ENCODE assay signal across 12 cellular contexts in the genomic region with DNA sequence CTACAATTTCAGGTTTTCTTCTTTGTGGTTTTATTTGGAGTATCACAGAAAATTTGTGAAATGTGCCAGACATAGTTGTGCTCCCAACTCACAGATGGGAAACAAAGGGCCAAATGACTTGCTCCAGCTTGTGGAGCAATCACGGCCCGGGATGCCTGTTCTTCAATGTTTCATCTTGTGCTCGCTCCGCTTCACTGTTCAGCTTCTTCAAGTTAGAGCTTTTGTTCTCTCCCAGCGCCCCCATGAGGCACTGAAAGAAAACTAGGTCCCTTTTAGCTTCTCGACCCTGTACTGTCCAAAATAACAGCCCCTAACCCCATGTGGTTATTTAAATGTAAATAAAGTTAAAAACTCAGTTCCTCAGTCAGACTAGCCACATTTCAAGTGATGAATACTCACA.
DNase-seq lines count a peak whose midpoint lies in the region; ATAC-seq and TF ChIP-seq lines count a peak whose summit lies in the region.
"Had no signal": no experiment of that assay in that cellular context is flagged by ENCODE, and none has a peak within 500 bp of the region (broad histone marks: within the 10 kb centered on the region; RNA-seq: fewer than 3 reads in every experiment).

No MANE protein-coding gene starts in this region.

- H3K9me1 ChIP-seq in IMR-90 (ENCODE audit: insufficient read depth, low read length), result no peaks in the 10 kb centered on the region

- no peaks in the 10 kb centered on the region for H3K36me3 Mint-ChIP-seq in Caco-2 (ENCODE audit: insufficient read depth, unreplicated experiment)
- no peaks in the 10 kb centered on the region for H3K36me3 Mint-ChIP-seq in activated naive CD4-positive, alpha-beta T cell treated with anti-CD3 and anti-CD28 coated beads, Interleukin-2, amount 50 U/mL, for 72 hours

- no peaks in the 10 kb centered on the region for H3K9me3 Mint-ChIP-seq in Caco-2 (ENCODE audit: unreplicated experiment)
- H3K9me3 Mint-ChIP-seq in activated naive CD4-positive, alpha-beta T cell treated with anti-CD3 and anti-CD28 coated beads, Interleukin-2, amount 50 U/mL, for 72 hours, result no peaks in the 10 kb centered on the region
- H3K9me3 Mint-ChIP-seq: activated T-cell treated with anti-CD3 and anti-CD28 coated beads, Interleukin-2, amount 50 U/mL, for 4 hours had no signal

- intact Hi-C loops in Caco-2 (cut with micrococcal nuclease; ENCODE audit: unreplicated experiment), result loop anchor here (1.0 kb wide), 1 partner anchor 528 kb away; no protein-coding TSS in a partner anchor
- intact Hi-C loops in IMR-90 (cut with micrococcal nuclease), result no loop called here

- H3K36me3 ChIP-seq in Caco-2 (ENCODE audit: control insufficient read depth, insufficient read depth, low read length) (no peaks in the 10 kb centered on the region), IMR-90 (ENCODE audit: control insufficient read depth, insufficient read depth, low read length) (no peaks in the 10 kb centered on the region), iPS-18a (ENCODE audit: control insufficient read depth, low read depth, low read length) (no peaks in the 10 kb centered on the region)

- H3K18ac ChIP-seq in IMR-90 (ENCODE audit: low read depth, low read length), result no peak overlapping the region

- H4K20me1 ChIP-seq in IMR-90 (ENCODE audit: insufficient read depth, low read length), result no peaks in the 10 kb centered on the region

- H3K56ac ChIP-seq in IMR-90 (ENCODE audit: extremely low read depth, insufficient read depth, low read length), result no peak overlapping the region

- H3K27me3 ChIP-seq in Caco-2 (replicated peaks; ENCODE audit: control insufficient read depth, insufficient read depth, low read length) (no peaks in the 10 kb centered on the region), IMR-90 (ENCODE audit: control insufficient read depth, insufficient read depth, low read length) (no peaks in the 10 kb centered on the region), iPS-18a (ENCODE audit: control insufficient read depth, insufficient read depth, low read length) (no peaks in the 10 kb centered on the region)

- no peak overlapping the region for H2BK15ac ChIP-seq in IMR-90 (ENCODE audit: low read depth, low read length)

- H3K14ac ChIP-seq in IMR-90 (replicated peaks; ENCODE audit: low read depth, low read length), result no peak overlapping the region

- H3K27ac Mint-ChIP-seq in Caco-2 (ENCODE audit: unreplicated experiment), result no peak overlapping the region
- H3K27ac Mint-ChIP-seq in activated naive CD4-positive, alpha-beta T cell treated with anti-CD3 and anti-CD28 coated beads, Interleukin-2, amount 50 U/mL, for 72 hours, result no peak overlapping the region

- H3K9me3 ChIP-seq in Caco-2 (no peaks in the 10 kb centered on the region), IMR-90 (ENCODE audit: control insufficient read depth, insufficient read depth, low read length) (no peaks in the 10 kb centered on the region), iPS-18a (ENCODE audit: control insufficient read depth, low read depth, low read length) (no peaks in the 10 kb centered on the region)

- no peaks in the 10 kb centered on the region for H3K79me1 ChIP-seq in IMR-90 (ENCODE audit: low read depth in 1 of 2, low read length in 2 of 2)

- H2AK9ac ChIP-seq in IMR-90 (replicated peaks; ENCODE audit: low read depth, low read length, poor library complexity), result no peak overlapping the region

- no peak overlapping the region for H2BK120ac ChIP-seq in IMR-90 (ENCODE audit: low read depth, low read length)

- H3K4me1 ChIP-seq in Caco-2 (no peaks in the 10 kb centered on the region), IMR-90 (ENCODE audit: control insufficient read depth, insufficient read depth, low read length) (no peaks in the 10 kb centered on the region), iPS-18a (ENCODE audit: control insufficient read depth, low read depth, low read length) (peaks cover 17% of the 10 kb centered on the region)

- peak in 1 of 2 experiments; percentile 40 for TF ChIP-seq CTCF in Caco-2 (IDR thresholded peaks at IDR 0.05; ENCODE audit: insufficient read depth in 1 of 2, low read depth in 1 of 2, low read length in 1 of 2, severe bottlenecking in 1 of 2, unreplicated experiment in 1 of 2)
- TF ChIP-seq CTCF in IMR-90 (conservative IDR thresholded peaks at IDR 0.05; ENCODE audit: low read depth, low read length), result peak; percentile 39

- DNase-seq in Caco-2 (peak; percentile 29 to 36), IMR-90 (peak; percentile 2), UCSD-AML1 (lab: John Stamatoyannopoulos, UW; ENCODE audit: unreplicated experiment) (peak; percentile 10)
- DNase-seq in activated naive CD4-positive, alpha-beta T cell treated with anti-CD3 and anti-CD28 coated beads, Interleukin-2, amount 50 U/mL, for 72 hours (ENCODE audit: low spot score in 2 of 2), result no peak
- DNase-seq: activated T-cell treated with anti-CD3 and anti-CD28 coated beads, Interleukin-2, amount 50 U/mL, for 4 hours; COR-L47; stimulated activated naive CD4-positive, alpha-beta T cell treated with Interleukin-2 at 50 U/mL for 16 hours had no signal

- no peak for ATAC-seq in IMR-90 (ENCODE audit: low read depth)
- no peak for ATAC-seq in HG03354 (IDR thresholded peaks at IDR 0.05; ENCODE audit: poor library complexity, severe bottlenecking, unreplicated experiment)
- ATAC-seq in activated naive CD4-positive, alpha-beta T cell treated with anti-CD3 and anti-CD28 coated beads, Interleukin-2, amount 50 U/mL, for 72 hours, result no peak
- ATAC-seq in HG03571 (IDR thresholded peaks at IDR 0.05; ENCODE audit: unreplicated experiment), result no peak
- ATAC-seq in HG03097 (IDR thresholded peaks at IDR 0.05; ENCODE audit: low FRiP score, unreplicated experiment), result no peak
- ATAC-seq: activated T-cell treated with anti-CD3 and anti-CD28 coated beads, Interleukin-2, amount 50 U/mL, for 4 hours had no signal

- 14% methylated on average over 4 of the region's 6 CpGs; no CpG with 5 or more reads in 1 of the 2 experiments for WGBS in IMR-90 (ENCODE audit: extremely low coverage in 2 of 2, insufficient read length in 1 of 2), 2 experiments

- no peak overlapping the region for H3K23ac ChIP-seq in IMR-90 (ENCODE audit: low read depth, low read length)

- no peak overlapping the region for H2BK5ac ChIP-seq in IMR-90 (ENCODE audit: low read depth, low read length, poor library complexity, severe bottlenecking)

- H2AFZ ChIP-seq in IMR-90 (replicated peaks; ENCODE audit: low read length, poor library complexity), result no peak overlapping the region

- peak; percentile 40 for TF ChIP-seq RAD21 in IMR-90 (IDR thresholded peaks at IDR 0.05; ENCODE audit: low read length)

- no peak overlapping the region for H4K5ac ChIP-seq in IMR-90 (ENCODE audit: low read depth, low read length)

- H3K4me2 ChIP-seq in IMR-90 (ENCODE audit: low read depth, low read length), result no peak overlapping the region

- TF ChIP-seq POLR2A in IMR-90 (IDR thresholded peaks at IDR 0.05; ENCODE audit: low read depth, low read length), result no peak

- peaks cover 14% of the 10 kb centered on the region for H3K27me3 Mint-ChIP-seq in Caco-2 (ENCODE audit: insufficient read depth, unreplicated experiment)

- no peaks in the 10 kb centered on the region for H3K4me1 Mint-ChIP-seq in Caco-2 (ENCODE audit: low read depth, unreplicated experiment)

- H2AK5ac ChIP-seq in IMR-90 (ENCODE audit: low read depth, low read length), result no peak overlapping the region

- H2BK20ac ChIP-seq in IMR-90 (ENCODE audit: low read depth, low read length), result no peak overlapping the region

- POLR2A ChIA-PET in Caco-2 (lab: Charles Lee) (interaction anchor here (1.1 kb wide), 1 partner anchor 228 kb away, joined by 3 read pairs; no protein-coding TSS in a partner anchor), IMR-90 (lab: Charles Lee; ENCODE audit: unreplicated experiment) (no interaction called here)

- no peak overlapping the region for H3K9ac ChIP-seq in IMR-90 (ENCODE audit: low read depth, low read length)
- no peak overlapping the region for H3K9ac ChIP-seq in iPS-18a (ENCODE audit: low read length)

- no peak overlapping the region for H3K4ac ChIP-seq in IMR-90 (ENCODE audit: low read depth, low read length)

- CTCF ChIA-PET in Caco-2 (lab: Charles Lee) (interaction anchor here (0.6 to 1.3 kb wide), 2 partner anchors 422 to 528 kb away, joined by 4 to 11 read pairs; no protein-coding TSS in a partner anchor), IMR-90 (lab: Yijun Ruan, JAX) (no interaction called here)

- BruUV-seq in Caco-2 (replicated peaks; lab: Mats Ljungman, UMichigan) (no TSS peak), IMR-90 (replicated peaks; lab: Mats Ljungman, UMichigan) (no TSS peak)

- H3K4me3 ChIP-seq in Caco-2 (ENCODE audit: low read depth, low read length), result no peak overlapping the region
- no peak overlapping the region for H3K4me3 ChIP-seq in IMR-90 (ENCODE audit: insufficient read depth, low read depth, low read length)
- H3K4me3 ChIP-seq in iPS-18a (ENCODE audit: low read length), result peak overlapping the region; percentile 27

- H4K91ac ChIP-seq in IMR-90 (ENCODE audit: insufficient read depth, low read depth, low read length), result no peak overlapping the region

- in situ Hi-C loops in IMR-90 (cut with MboI; ENCODE audit: low sequenced_read_pairs), result no loop called here

- H3K4me3 Mint-ChIP-seq in Caco-2 (ENCODE audit: unreplicated experiment), result no peak overlapping the region
- H3K4me3 Mint-ChIP-seq: activated T-cell treated with anti-CD3 and anti-CD28 coated beads, Interleukin-2, amount 50 U/mL, for 4 hours had no signal

- H4K8ac ChIP-seq in IMR-90 (ENCODE audit: low read depth in 2 of 2, low read length in 2 of 2), result no peak overlapping the region

- dilution Hi-C loops in IMR-90 (cut with HindIII; ENCODE audit: low sequenced_read_pairs, unreplicated experiment), result no loop called here

- H3K27ac ChIP-seq in IMR-90 (ENCODE audit: insufficient read depth, low read length), result no peak overlapping the region
- H3K27ac ChIP-seq in iPS-18a (ENCODE audit: low read length), result no peak overlapping the region
- H3K27ac ChIP-seq: HL-60 had no signal

TF ChIP-seq in IMR-90, 13 proteins besides CTCF, POLR2A, EP300 and RAD21:
- 0 out of 2 replicates have a peak, but pooled peaks have one; percentile 18 for TF ChIP-seq SMC3 (IDR thresholded peaks at IDR 0.05; ENCODE audit: low read depth, low read length)
- TF ChIP-seq CHD1 (IDR thresholded peaks at IDR 0.05; ENCODE audit: low read depth, low read length), result no peak
- no peak for TF ChIP-seq MAFK (IDR thresholded peaks at IDR 0.05; ENCODE audit: low read depth, low read length)
- no peak for TF ChIP-seq CEBPB (IDR thresholded peaks at IDR 0.05; ENCODE audit: low read depth, low read length)

Comparison
In these comparisons a context has a peak if more than half of its experiments do, and no peak if none do; other contexts are left out.
1. DNase-seq: peak in Caco-2 (2 of 2), IMR-90 (single experiment) and UCSD-AML1 (single experiment); none in activated naive CD4-positive, alpha-beta T cell treated with anti-CD3 and anti-CD28 coated beads, Interleukin-2, amount 50 U/mL, for 72 hours (0 of 2).